ENCODE assay signal across 13 cellular contexts in the genomic region with DNA sequence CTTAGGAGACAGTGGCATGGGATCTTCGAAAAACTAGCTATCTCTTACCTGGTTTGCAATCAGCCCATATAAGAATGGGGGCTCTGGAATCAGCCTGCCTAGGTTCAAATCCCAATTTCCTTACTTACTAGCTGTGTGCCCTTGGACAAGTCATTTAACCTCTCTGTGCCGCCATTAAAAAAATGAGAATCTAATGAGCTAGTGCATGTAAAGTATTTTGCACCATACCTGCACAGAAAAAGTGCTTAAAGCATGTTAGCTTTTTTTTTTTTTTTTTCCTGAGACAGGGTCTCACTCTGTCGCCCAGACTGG.
DNase-seq lines count a peak whose midpoint lies in the region; ATAC-seq and TF ChIP-seq lines count a peak whose summit lies in the region.
"Had no signal": no experiment of that assay in that cellular context is flagged by ENCODE, and none has a peak within 500 bp of the region (broad histone marks: within the 10 kb centered on the region; RNA-seq: fewer than 3 reads in every experiment).

No MANE protein-coding gene starts in this region.

- TF ChIP-seq CTCF in 22Rv1 (IDR thresholded peaks at IDR 0.05): peak; percentile 46; the same call in 1 of the 2 replicates
- peak; percentile 27 for TF ChIP-seq CTCF in CD4-positive, alpha-beta T cell (IDR thresholded peaks at IDR 0.05)
- no peak for TF ChIP-seq CTCF in WERI-Rb-1 (IDR thresholded peaks at IDR 0.05; ENCODE audit: low read depth, low read length)
- peak; percentile 5 for TF ChIP-seq CTCF in endodermal cell (conservative IDR thresholded peaks at IDR 0.05)
- no peak for TF ChIP-seq CTCF in neural progenitor cell (IDR thresholded peaks at IDR 0.05)
- no peak for TF ChIP-seq CTCF in GM10248 (IDR thresholded peaks at IDR 0.05; ENCODE audit: control extremely low read depth, extremely low read depth, low read depth, missing control alignments)

- no peak overlapping the region for H3K27ac Mint-ChIP-seq in CD4-positive, alpha-beta T cell
- no peak overlapping the region for H3K27ac Mint-ChIP-seq in endodermal cell
- no peak overlapping the region for H3K27ac Mint-ChIP-seq in neural progenitor cell
- H3K27ac Mint-ChIP-seq: CD8-positive, alpha-beta memory T cell had no signal

- no peak for DNase-seq in CD4-positive, alpha-beta T cell
- DNase-seq in WERI-Rb-1 (no peak), endodermal cell (no peak), neural progenitor cell (ENCODE audit: low spot score) (no peak), GM10248 (ENCODE audit: extremely low spot score) (no peak)
- DNase-seq: GDM1 had no signal

- H2AFZ ChIP-seq in neural progenitor cell (replicated peaks): no peak overlapping the region

- H3K9ac ChIP-seq in endodermal cell (ENCODE audit: extremely low read depth, low read length, poor library complexity, severe bottlenecking) (no peak overlapping the region), neural progenitor cell (no peak overlapping the region)

- no peaks in the 10 kb centered on the region for H3K27me3 ChIP-seq in CD4-positive, alpha-beta T cell (ENCODE audit: control insufficient read depth, insufficient read depth, low read length)
- H3K27me3 ChIP-seq in WERI-Rb-1 (ENCODE audit: insufficient read depth, low read depth, severe bottlenecking): no peaks in the 10 kb centered on the region
- H3K27me3 ChIP-seq in endodermal cell (ENCODE audit: control insufficient read depth, insufficient read depth, low read length, poor library complexity, severe bottlenecking): peaks cover 9% of the 10 kb centered on the region
- H3K27me3 ChIP-seq in neural progenitor cell: no peaks in the 10 kb centered on the region
- H3K27me3 ChIP-seq: BE2C had no signal

- H3K27ac ChIP-seq in 22Rv1 (no peak overlapping the region), WERI-Rb-1 (peak overlapping the region; percentile 72; the same call in 1 of the 2 replicates), endodermal cell (ENCODE audit: low read depth, low read length) (no peak overlapping the region), neural progenitor cell (no peak overlapping the region)
- no peak overlapping the region for H3K27ac ChIP-seq in CD4-positive, alpha-beta T cell (ENCODE audit: low read depth, low read length)
- H3K27ac ChIP-seq: A549, C4-2B had no signal

- CTCF ChIA-PET in CD4-positive, alpha-beta T cell (lab: Charles Lee): interaction anchor here (0.7 to 3.8 kb wide), 7 partner anchors 9 to 741 kb away, joined by 3 to 38 read pairs (median 4); no protein-coding TSS in a partner anchor
- CTCF ChIA-PET in GM10248 (lab: Yijun Ruan, JAX): interaction anchor here (0.7 to 4.6 kb wide), 65 partner anchors 9 to 936 kb away, joined by 3 to 101 read pairs (median 5); partner anchors contain the start of gene SHQ1

- H3K9me3 Mint-ChIP-seq in CD4-positive, alpha-beta T cell: no peaks in the 10 kb centered on the region
- no peaks in the 10 kb centered on the region for H3K9me3 Mint-ChIP-seq in endodermal cell
- no peaks in the 10 kb centered on the region for H3K9me3 Mint-ChIP-seq in neural progenitor cell
- H3K9me3 Mint-ChIP-seq: CD8-positive, alpha-beta memory T cell had no signal

- no peaks in the 10 kb centered on the region for H3K27me3 Mint-ChIP-seq in CD4-positive, alpha-beta T cell
- H3K27me3 Mint-ChIP-seq in endodermal cell (ENCODE audit: insufficient read depth) (peaks cover 5% of the 10 kb centered on the region), neural progenitor cell (ENCODE audit: insufficient read depth, low read depth) (peaks cover 15% of the 10 kb centered on the region)

- H3K36me3 ChIP-seq in WERI-Rb-1 (no peaks in the 10 kb centered on the region), endodermal cell (ENCODE audit: control insufficient read depth, insufficient read depth, low read length) (no peaks in the 10 kb centered on the region), neural progenitor cell (no peaks in the 10 kb centered on the region)
- H3K36me3 ChIP-seq: BE2C had no signal

- H3K9me3 ChIP-seq in CD4-positive, alpha-beta T cell (ENCODE audit: control insufficient read depth, low read length): no peaks in the 10 kb centered on the region
- H3K9me3 ChIP-seq in WERI-Rb-1 (ENCODE audit: severe bottlenecking) (no peaks in the 10 kb centered on the region), endodermal cell (ENCODE audit: control insufficient read depth, low read length) (no peaks in the 10 kb centered on the region), neural progenitor cell (ENCODE audit: low read depth) (no peaks in the 10 kb centered on the region)
- H3K9me3 ChIP-seq: A549, BE2C, Caco-2 had no signal

- WGBS in endodermal cell (ENCODE audit: insufficient coverage in 1 of 2, insufficient read length in 1 of 2), 2 experiments: 80 to 88% methylated on average over 1 to 3 of the region's 3 CpGs

- H4K20me1 ChIP-seq in neural progenitor cell (ENCODE audit: low read depth): no peaks in the 10 kb centered on the region

- no peaks in the 10 kb centered on the region for H3K79me2 ChIP-seq in neural progenitor cell (ENCODE audit: low read depth)

- H3K4me1 ChIP-seq in endodermal cell (ENCODE audit: control insufficient read depth, insufficient read depth, low read length): no peaks in the 10 kb centered on the region
- H3K4me1 ChIP-seq in neural progenitor cell: peaks cover 8% of the 10 kb centered on the region
- H3K4me1 ChIP-seq: Caco-2 had no signal

- H3K36me3 Mint-ChIP-seq in CD4-positive, alpha-beta T cell (ENCODE audit: low read depth): no peaks in the 10 kb centered on the region
- H3K36me3 Mint-ChIP-seq in endodermal cell (ENCODE audit: low read depth): no peaks in the 10 kb centered on the region
- H3K36me3 Mint-ChIP-seq in neural progenitor cell: no peaks in the 10 kb centered on the region

- ATAC-seq in CD4-positive, alpha-beta T cell (ENCODE audit: poor library complexity): no peak
- no peak for ATAC-seq in HG03520 (IDR thresholded peaks at IDR 0.05; ENCODE audit: unreplicated experiment)

- no peaks in the 10 kb centered on the region for H3F3A ChIP-seq in neural progenitor cell (ENCODE audit: low read depth)

- POLR2A ChIA-PET in CD4-positive, alpha-beta T cell (lab: Charles Lee): interaction anchor here (1.1 to 3.1 kb wide), 4 partner anchors 72 to 185 kb away, joined by 3 to 42 read pairs (median 8); no protein-coding TSS in a partner anchor
- POLR2A ChIA-PET in GM10248 (lab: Yijun Ruan, JAX): no interaction called here

- H3K4me3 Mint-ChIP-seq in CD4-positive, alpha-beta T cell: no peak overlapping the region
- no peak overlapping the region for H3K4me3 Mint-ChIP-seq in endodermal cell
- no peak overlapping the region for H3K4me3 Mint-ChIP-seq in neural progenitor cell
- H3K4me3 Mint-ChIP-seq: CD8-positive, alpha-beta memory T cell had no signal

- no peak overlapping the region for H3K4me3 ChIP-seq in WERI-Rb-1 (ENCODE audit: low read depth, low read length)
- H3K4me3 ChIP-seq in endodermal cell (ENCODE audit: low read length): no peak overlapping the region
- H3K4me3 ChIP-seq in neural progenitor cell: no peak overlapping the region
- H3K4me3 ChIP-seq: A549 had no signal

- no peak overlapping the region for H3K4me2 ChIP-seq in neural progenitor cell
- H3K4me2 ChIP-seq: A549 had no signal

- H3K4me1 Mint-ChIP-seq in CD4-positive, alpha-beta T cell (ENCODE audit: low read depth): no peaks in the 10 kb centered on the region
- H3K4me1 Mint-ChIP-seq in endodermal cell (peaks cover 13% of the 10 kb centered on the region), neural progenitor cell (peaks cover 4% of the 10 kb centered on the region)
- H3K4me1 Mint-ChIP-seq: CD8-positive, alpha-beta memory T cell had no signal

- intact Hi-C loops in CD4-positive, alpha-beta T cell (cut with DNase I, micrococcal nuclease): loop anchor here (1.0 to 10.0 kb wide), 7 partner anchors 152 to 791 kb away; no protein-coding TSS in a partner anchor

Comparison
In these comparisons a context has a peak if more than half of its experiments do, and no peak if none do; other contexts are left out.
1. CTCF ChIP-seq: peak in 22Rv1 (single experiment), CD4-positive, alpha-beta T cell (single experiment) and endodermal cell (single experiment); none in WERI-Rb-1 (single experiment), neural progenitor cell (single experiment) and GM10248 (single experiment).